In the genomic region with DNA sequence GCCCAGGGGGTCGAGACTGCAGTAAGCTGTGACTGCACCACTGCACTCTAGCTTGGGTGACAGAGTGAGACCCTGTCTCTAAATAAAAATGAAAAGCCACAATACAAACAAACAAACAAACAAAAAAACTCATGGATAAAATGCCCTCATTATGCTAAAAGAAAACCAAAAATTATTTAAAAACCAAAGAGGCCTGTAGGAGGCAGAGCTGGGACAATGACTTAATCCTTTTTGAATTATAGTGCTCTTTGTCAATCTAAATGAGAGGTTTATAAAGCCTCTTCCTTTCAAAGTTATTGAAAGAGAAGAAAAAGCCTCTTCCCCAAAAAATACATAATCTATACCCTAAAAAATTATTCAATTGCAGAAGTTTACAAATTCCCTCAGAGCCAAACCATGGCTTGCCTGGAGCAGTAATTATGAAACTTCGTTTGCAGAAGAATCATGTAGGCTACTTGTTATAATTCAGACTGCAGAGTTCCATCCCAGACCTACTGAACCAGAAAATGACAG, we compare ENCODE assay signal across 10 cellular contexts. TPM values are rescaled to one million over a fixed set of nuclear protein-coding genes. Genes with fewer than 3 reads are reported as not detected.
DNase-seq lines count a peak whose midpoint lies in the region; ATAC-seq and TF ChIP-seq lines count a peak whose summit lies in the region.
"Had no signal": no experiment of that assay in that cellular context is flagged by ENCODE, and none has a peak within 500 bp of the region (broad histone marks: within the 10 kb centered on the region; RNA-seq: fewer than 3 reads in every experiment).

No MANE protein-coding gene starts in this region.

- dilution Hi-C loops in mammary epithelial cell (cut with HindIII; ENCODE audit: low sequenced_read_pairs) = no loop called here

- H3K36me3 ChIP-seq in OCI-LY3 (replicated peaks; ENCODE audit: low read depth, low read length) (peaks cover 22% of the 10 kb centered on the region), upper lobe of right lung (peaks cover 40% of the 10 kb centered on the region), mammary epithelial cell (ENCODE audit: insufficient read depth, low read length) (peaks cover 15% of the 10 kb centered on the region)
- H3K36me3 ChIP-seq: BE2C had no signal

- H3K27ac ChIP-seq in OCI-LY3 (ENCODE audit: low read length) = peak overlapping the region; percentile 40
- no peak overlapping the region for H3K27ac ChIP-seq in upper lobe of right lung
- H3K27ac ChIP-seq in mammary epithelial cell (ENCODE audit: insufficient read depth, low read depth, low read length) = no peak overlapping the region

- peak overlapping the region; percentile 77 for H3K27ac Mint-ChIP-seq in activated naive CD4-positive, alpha-beta T cell treated with anti-CD3 and anti-CD28 coated beads, Interleukin-2, amount 10 ng/mL, durations not matched to agents 7 days and 5 days
- no peak overlapping the region for H3K27ac Mint-ChIP-seq in dendritic cell treated with granulocyte-macrophage colony-stimulating factor and Interleukin-4, amounts not matched to agents 40 ng/mL and 50 ng/mL, for 4 days

- peak; percentile 41 for TF ChIP-seq CTCF in OCI-LY3 (IDR thresholded peaks at IDR 0.05; ENCODE audit: low read depth, low read length)
- peak; percentile 30 for TF ChIP-seq CTCF in upper lobe of right lung (IDR thresholded peaks at IDR 0.05)
- peak in 1 of 2 donors; percentile 24 for TF ChIP-seq CTCF in mammary epithelial cell (conservative IDR thresholded peaks at IDR 0.05 in 1 of 2, IDR thresholded peaks at IDR 0.05 in 1 of 2; ENCODE audit: extremely low read depth in 1 of 2, insufficient read depth in 1 of 2, low read depth in 1 of 2, low read length in 2 of 2)

- WGBS in mammary epithelial cell (ENCODE audit: low coverage, missing lambda C conversion rate) = 97% methylated on average over 2 of the region's 2 CpGs

- H3K79me2 ChIP-seq in OCI-LY3 (ENCODE audit: low read length) (peaks cover 55% of the 10 kb centered on the region), mammary epithelial cell (ENCODE audit: insufficient read depth, low read length) (peaks cover 58% of the 10 kb centered on the region)

- ATAC-seq in upper lobe of right lung (no peak), HG02759 (IDR thresholded peaks at IDR 0.05; ENCODE audit: unreplicated experiment) (no peak)

- no peaks in the 10 kb centered on the region for H3K9me3 ChIP-seq in OCI-LY3 (ENCODE audit: insufficient read depth, low read length)
- no peaks in the 10 kb centered on the region for H3K9me3 ChIP-seq in upper lobe of right lung
- no peaks in the 10 kb centered on the region for H3K9me3 ChIP-seq in mammary epithelial cell (replicated peaks; ENCODE audit: insufficient read depth, low read length)
- H3K9me3 ChIP-seq: BE2C had no signal

- H3K9me3 Mint-ChIP-seq in activated naive CD4-positive, alpha-beta T cell treated with anti-CD3 and anti-CD28 coated beads, Interleukin-2, amount 10 ng/mL, durations not matched to agents 7 days and 5 days = no peaks in the 10 kb centered on the region
- no peaks in the 10 kb centered on the region for H3K9me3 Mint-ChIP-seq in dendritic cell treated with granulocyte-macrophage colony-stimulating factor and Interleukin-4, amounts not matched to agents 40 ng/mL and 50 ng/mL, for 4 days

- no peaks in the 10 kb centered on the region for H3K27me3 Mint-ChIP-seq in activated naive CD4-positive, alpha-beta T cell treated with anti-CD3 and anti-CD28 coated beads, Interleukin-2, amount 10 ng/mL, durations not matched to agents 7 days and 5 days
- H3K27me3 Mint-ChIP-seq in dendritic cell treated with granulocyte-macrophage colony-stimulating factor and Interleukin-4, amounts not matched to agents 40 ng/mL and 50 ng/mL, for 4 days = no peaks in the 10 kb centered on the region

- POLR2A ChIA-PET in HEK293T (lab: Yijun Ruan, JAX) = interaction anchor here (1.7 kb wide), 1 partner anchor 19 kb away, joined by 5 read pairs; a partner anchor contains a TSS

- H4K20me1 ChIP-seq in OCI-LY3 (ENCODE audit: insufficient read depth, low read length) (0 out of 2 replicates have a peak, but pooled peaks cover 4% of the 10 kb centered on the region), mammary epithelial cell (ENCODE audit: insufficient read depth, low read length) (no peaks in the 10 kb centered on the region)

- H3K27me3 ChIP-seq in OCI-LY3 (ENCODE audit: low read depth, low read length) (no peaks in the 10 kb centered on the region), upper lobe of right lung (no peaks in the 10 kb centered on the region), mammary epithelial cell (ENCODE audit: insufficient read depth, low read length) (no peaks in the 10 kb centered on the region)
- H3K27me3 ChIP-seq: BE2C had no signal

- H3K36me3 Mint-ChIP-seq in activated naive CD4-positive, alpha-beta T cell treated with anti-CD3 and anti-CD28 coated beads, Interleukin-2, amount 10 ng/mL, durations not matched to agents 7 days and 5 days = peaks cover 53% of the 10 kb centered on the region
- peaks cover 60% of the 10 kb centered on the region for H3K36me3 Mint-ChIP-seq in dendritic cell treated with granulocyte-macrophage colony-stimulating factor and Interleukin-4, amounts not matched to agents 40 ng/mL and 50 ng/mL, for 4 days (ENCODE audit: low read depth)

- in situ Hi-C loops in mammary epithelial cell (cut with MboI; ENCODE audit: low sequenced_read_pairs in 2 of 2) = no loop called here

- H3K4me1 Mint-ChIP-seq in activated naive CD4-positive, alpha-beta T cell treated with anti-CD3 and anti-CD28 coated beads, Interleukin-2, amount 10 ng/mL, durations not matched to agents 7 days and 5 days = peaks cover 54% of the 10 kb centered on the region
- H3K4me1 Mint-ChIP-seq in dendritic cell treated with granulocyte-macrophage colony-stimulating factor and Interleukin-4, amounts not matched to agents 40 ng/mL and 50 ng/mL, for 4 days (ENCODE audit: low read depth) = peaks cover 35% of the 10 kb centered on the region

- H2AFZ ChIP-seq in OCI-LY3 (ENCODE audit: low read depth, low read length) = no peak overlapping the region
- no peak overlapping the region for H2AFZ ChIP-seq in mammary epithelial cell (ENCODE audit: low read depth, low read length)

- H3K9ac ChIP-seq in OCI-LY3 (ENCODE audit: low read length) (no peak overlapping the region), mammary epithelial cell (ENCODE audit: insufficient read depth, low read length) (no peak overlapping the region)

- peak overlapping the region; percentile 43 for H3K4me2 ChIP-seq in OCI-LY3 (ENCODE audit: low read length)
- H3K4me2 ChIP-seq in mammary epithelial cell (ENCODE audit: insufficient read depth, low read depth, low read length) = no peak overlapping the region

- H3K4me3 ChIP-seq in OCI-LY3 (ENCODE audit: low read length) = no peak overlapping the region
- H3K4me3 ChIP-seq in upper lobe of right lung = no peak overlapping the region
- no peak overlapping the region for H3K4me3 ChIP-seq in mammary epithelial cell (replicated peaks in 1 of 3; ENCODE audit: insufficient read depth in 1 of 3, low read depth in 2 of 3, low read length in 3 of 3)

- H3K4me1 ChIP-seq in OCI-LY3 (ENCODE audit: low read length) (peaks cover 44% of the 10 kb centered on the region), upper lobe of right lung (peaks cover 4% of the 10 kb centered on the region), mammary epithelial cell (ENCODE audit: insufficient read depth, low read length) (no peaks in the 10 kb centered on the region)
- H3K4me1 ChIP-seq: BE2C had no signal

- BruUV-seq in mammary epithelial cell (replicated peaks; lab: Mats Ljungman, UMichigan) = no TSS peak

- H3K4me3 Mint-ChIP-seq in activated naive CD4-positive, alpha-beta T cell treated with anti-CD3 and anti-CD28 coated beads, Interleukin-2, amount 10 ng/mL, durations not matched to agents 7 days and 5 days = peak overlapping the region; percentile 13
- H3K4me3 Mint-ChIP-seq in dendritic cell treated with granulocyte-macrophage colony-stimulating factor and Interleukin-4, amounts not matched to agents 40 ng/mL and 50 ng/mL, for 4 days = peak overlapping the region; percentile 26

- no peak for DNase-seq in activated naive CD4-positive, alpha-beta T cell treated with anti-CD3 and anti-CD28 coated beads, Interleukin-2, amount 10 ng/mL, durations not matched to agents 7 days and 5 days
- no peak for DNase-seq in activated naive CD4-positive, alpha-beta T cell treated with Interleukin-2 at 50 U/mL for 16 hours
- DNase-seq in upper lobe of right lung = no peak
- no peak for DNase-seq in mammary epithelial cell
- DNase-seq in HEK293T (ENCODE audit: extremely low spot score) = no peak
- DNase-seq: BE2C, NCI-H526 treated with DMSO at 0.1 percent for 48 hours had no signal

- intact Hi-C loops in dendritic cell treated with granulocyte-macrophage colony-stimulating factor and Interleukin-4, amounts not matched to agents 40 ng/mL and 50 ng/mL, for 4 days (cut with micrococcal nuclease) = no loop called here
- intact Hi-C loops in upper lobe of right lung (cut with DNase I) = no loop called here
- intact Hi-C loops in mammary epithelial cell (cut with micrococcal nuclease) = no loop called here

- CTCF ChIA-PET in activated naive CD4-positive, alpha-beta T cell treated with anti-CD3 and anti-CD28 coated beads, Interleukin-2, amount 10 ng/mL, durations not matched to agents 7 days and 5 days (lab: Charles Lee) = interaction anchor here (0.7 to 12.3 kb wide), 4 partner anchors 17 to 101 kb away, joined by 3 to 211 read pairs (median 3); a partner anchor contains a TSS
- CTCF ChIA-PET in mammary epithelial cell (lab: Charles Lee; ENCODE audit: low non-redundant PET) (no interaction called here), HEK293T (lab: Yijun Ruan, JAX) (interaction anchor here (1.2 to 1.5 kb wide), 2 partner anchors 18 to 20 kb away, joined by 3 to 8 read pairs; a partner anchor contains a TSS)

TF ChIP-seq in HEK293T, 16 proteins besides CTCF, POLR2A, EP300 and RAD21:
- TF ChIP-seq ZNF384 (IDR thresholded peaks at IDR 0.05) (no peak), SP1 (IDR thresholded peaks at IDR 0.05) (no peak), SUZ12 (IDR thresholded peaks at IDR 0.05) (no peak)
- TF ChIP-seq, protein P1, sequence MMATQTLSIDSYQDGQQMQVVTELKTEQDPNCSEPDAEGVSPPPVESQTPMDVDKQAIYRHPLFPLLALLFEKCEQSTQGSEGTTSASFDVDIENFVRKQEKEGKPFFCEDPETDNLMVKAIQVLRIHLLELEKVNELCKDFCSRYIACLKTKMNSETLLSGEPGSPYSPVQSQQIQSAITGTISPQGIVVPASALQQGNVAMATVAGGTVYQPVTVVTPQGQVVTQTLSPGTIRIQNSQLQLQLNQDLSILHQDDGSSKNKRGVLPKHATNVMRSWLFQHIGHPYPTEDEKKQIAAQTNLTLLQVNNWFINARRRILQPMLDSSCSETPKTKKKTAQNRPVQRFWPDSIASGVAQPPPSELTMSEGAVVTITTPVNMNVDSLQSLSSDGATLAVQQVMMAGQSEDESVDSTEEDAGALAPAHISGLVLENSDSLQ (IDR thresholded peaks at IDR 0.05) = no peak

RNA-seq across cellular contexts. Expression of a gene that starts 18.5 kb away (rescaled TPM):
- total RNA-seq in upper lobe of right lung (20.1 TPM), mammary epithelial cell (10 to 100 TPM; 18.7 to 20.7 TPM)
- 10.9 TPM for polyA plus RNA-seq in mammary epithelial cell
- polyA minus RNA-seq in mammary epithelial cell = 20.7 TPM

RNA-seq across cellular contexts. Expression of a gene that starts 25.8 kb away (rescaled TPM):
- total RNA-seq in upper lobe of right lung (1.1 TPM), mammary epithelial cell (1 to 10 TPM; 1.2 to 6.6 TPM)
- 2.3 TPM for polyA plus RNA-seq in mammary epithelial cell
- polyA minus RNA-seq in mammary epithelial cell = 2.1 TPM
